ENCODE assay signal across 26 cellular contexts in genomic region chr18:1468550-1468949, GRCh38.
"Had no signal": no experiment of that assay in that cellular context is flagged by ENCODE, and none has a peak within 500 bp of the region (broad histone marks: within the 10 kb centered on the region; RNA-seq: fewer than 3 reads in every experiment).

No MANE protein-coding gene starts in this region.

- ATAC-seq: stimulated activated effector memory CD8-positive, alpha-beta T cell treated with anti-CD3 and anti-CD28 coated beads, Interleukin-12 subunit alpha, Interleukin-12 subunit beta, amount 100 ng/mL, for 72 hours; stimulated activated memory B cell treated with anti-CD40 and anti-IgM and Interleukin-4, amounts not matched to agents 10 μg/mL and 1 μg/mL and 100 μg/mL, for 72 hours; stimulated activated naive B cell treated with anti-CD40 and anti-IgM and Interleukin-4, amounts not matched to agents 10 μg/mL and 1 μg/mL and 100 μg/mL, for 72 hours; stimulated activated naive CD8-positive, alpha-beta T cell treated with anti-CD3 and anti-CD28 coated beads, Interleukin-15, amount 100 ng/mL, for 72 hours; stimulated activated naive CD8-positive, alpha-beta T cell treated with anti-CD3 and anti-CD28 coated beads, Interleukin-15, Interleukin-2, amounts not matched to agents 100 U/mL and 50 U/mL, for 24 hours; upper lobe of right lung had no signal

- H3K27ac ChIP-seq: stomach, suprapubic skin, testis, thoracic aorta, thyroid gland, tibial artery, tibial nerve, transverse colon, upper lobe of left lung, upper lobe of right lung, uterus, vagina had no signal

- H3K9me3 ChIP-seq: stomach, suprapubic skin, testis, thoracic aorta, thyroid gland, tibial artery, tibial nerve, transverse colon, upper lobe of left lung, upper lobe of right lung, uterus, vagina had no signal

- H3K4me1 ChIP-seq: stomach, suprapubic skin, testis, thyroid gland, tibial artery, tibial nerve, transverse colon, upper lobe of left lung, upper lobe of right lung, uterus, vagina had no signal

- H3K36me3 ChIP-seq: stomach, suprapubic skin, thoracic aorta, thyroid gland, tibial artery, tibial nerve, transverse colon, upper lobe of left lung, upper lobe of right lung, uterus, vagina had no signal

- H3K27me3 ChIP-seq: stomach, suprapubic skin, testis, thyroid gland, tibial artery, tibial nerve, transverse colon, upper lobe of left lung, upper lobe of right lung, uterus, vagina had no signal

- DNase-seq: stimulated activated CD4-positive, alpha-beta T cell treated with anti-CD3 and anti-CD28 coated beads, Interleukin-2, amount 100 ng/mL, for 48 hours; stimulated activated CD4-positive, alpha-beta T cell treated with anti-CD3 and anti-CD28 coated beads, Interleukin-4, amount 100 ng/mL, for 1 hour; stimulated activated CD4-positive, alpha-beta T cell treated with anti-CD3 and anti-CD28 coated beads, Interleukin-4, amount 100 ng/mL, for 24 hours; stimulated activated CD4-positive, alpha-beta T cell treated with anti-CD3 and anti-CD28 coated beads, Interleukin-4, amount 100 ng/mL, for 4 hours; stimulated activated CD8-positive, alpha-beta memory T cell treated with anti-CD3 and anti-CD28 coated beads, Interleukin-4, amount 100 ng/mL, for 48 hours; stimulated activated naive B cell treated with anti-CD40 and anti-IgM and Interleukin-4, amounts not matched to agents 10 μg/mL and 1 μg/mL and 100 μg/mL, for 72 hours; stimulated activated naive CD4-positive, alpha-beta T cell; stimulated activated naive CD4-positive, alpha-beta T cell treated with Interleukin-2 at 50 U/mL for 16 hours; stimulated activated naive CD8-positive, alpha-beta T cell treated with anti-CD3 and anti-CD28 coated beads, Interleukin-15, amount 100 ng/mL, for 72 hours; stimulated activated naive CD8-positive, alpha-beta T cell treated with anti-CD3 and anti-CD28 coated beads, Interleukin-15, Interleukin-2, amounts not matched to agents 100 U/mL and 50 U/mL, for 24 hours; stomach; substantia nigra; testis; thyroid gland; tibial artery; transverse colon; trophoblast cell; upper lobe of left lung; upper lobe of right lung; uterus had no signal

- H3K4me3 ChIP-seq: stomach, suprapubic skin, testis, thoracic aorta, thyroid gland, tibial artery, tibial nerve, transverse colon, upper lobe of left lung, upper lobe of right lung, uterus, vagina had no signal
